ENCODE assay signal across 1 cellular context in genomic region chr1:21579788-21580187, GRCh38.
TF ChIP-seq lines count a peak whose summit lies in the region.

No MANE protein-coding gene starts in this region.

TF ChIP-seq in H1, 55 proteins besides CTCF, POLR2A, EP300 and RAD21 (continued from another document):
- TF ChIP-seq CHD7 (IDR thresholded peaks at IDR 0.05; ENCODE audit: insufficient replicate concordance, low read length), result no peak
- no peak for TF ChIP-seq USF2 (IDR thresholded peaks at IDR 0.05; ENCODE audit: low read length)
TF ChIP-seq in H1: peak in this region for 1.
